Comparison of ENCODE assay signal across 1 cellular context in the genomic region with DNA sequence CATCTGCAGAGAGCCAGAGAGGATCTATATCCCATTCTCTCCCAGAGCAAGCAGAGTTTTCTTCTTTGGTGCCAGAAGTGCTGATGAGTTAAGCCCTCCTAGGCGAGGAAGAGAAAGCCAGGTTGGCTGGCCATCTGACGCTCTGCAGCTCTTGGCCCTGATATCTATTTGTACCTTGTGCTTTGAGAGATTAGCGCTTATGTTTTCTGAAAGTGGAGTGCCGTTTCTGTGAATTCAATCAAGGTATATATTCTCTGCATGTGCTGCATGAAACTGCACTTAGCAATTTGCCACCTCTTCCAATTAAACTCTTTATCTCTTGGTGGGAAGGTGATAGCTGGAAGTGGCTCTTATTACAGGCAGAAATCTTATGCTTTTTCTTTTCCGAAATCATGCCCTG.
A peak's percentile ranks its signal among the peaks of the same experiment; 100 is the strongest.
TF ChIP-seq lines count a peak whose summit lies in the region.

No MANE protein-coding gene starts in this region.

TF ChIP-seq in K562, 482 proteins besides CTCF, POLR2A, EP300 and RAD21 (continued from another document):
- TF ChIP-seq, protein P1, sequence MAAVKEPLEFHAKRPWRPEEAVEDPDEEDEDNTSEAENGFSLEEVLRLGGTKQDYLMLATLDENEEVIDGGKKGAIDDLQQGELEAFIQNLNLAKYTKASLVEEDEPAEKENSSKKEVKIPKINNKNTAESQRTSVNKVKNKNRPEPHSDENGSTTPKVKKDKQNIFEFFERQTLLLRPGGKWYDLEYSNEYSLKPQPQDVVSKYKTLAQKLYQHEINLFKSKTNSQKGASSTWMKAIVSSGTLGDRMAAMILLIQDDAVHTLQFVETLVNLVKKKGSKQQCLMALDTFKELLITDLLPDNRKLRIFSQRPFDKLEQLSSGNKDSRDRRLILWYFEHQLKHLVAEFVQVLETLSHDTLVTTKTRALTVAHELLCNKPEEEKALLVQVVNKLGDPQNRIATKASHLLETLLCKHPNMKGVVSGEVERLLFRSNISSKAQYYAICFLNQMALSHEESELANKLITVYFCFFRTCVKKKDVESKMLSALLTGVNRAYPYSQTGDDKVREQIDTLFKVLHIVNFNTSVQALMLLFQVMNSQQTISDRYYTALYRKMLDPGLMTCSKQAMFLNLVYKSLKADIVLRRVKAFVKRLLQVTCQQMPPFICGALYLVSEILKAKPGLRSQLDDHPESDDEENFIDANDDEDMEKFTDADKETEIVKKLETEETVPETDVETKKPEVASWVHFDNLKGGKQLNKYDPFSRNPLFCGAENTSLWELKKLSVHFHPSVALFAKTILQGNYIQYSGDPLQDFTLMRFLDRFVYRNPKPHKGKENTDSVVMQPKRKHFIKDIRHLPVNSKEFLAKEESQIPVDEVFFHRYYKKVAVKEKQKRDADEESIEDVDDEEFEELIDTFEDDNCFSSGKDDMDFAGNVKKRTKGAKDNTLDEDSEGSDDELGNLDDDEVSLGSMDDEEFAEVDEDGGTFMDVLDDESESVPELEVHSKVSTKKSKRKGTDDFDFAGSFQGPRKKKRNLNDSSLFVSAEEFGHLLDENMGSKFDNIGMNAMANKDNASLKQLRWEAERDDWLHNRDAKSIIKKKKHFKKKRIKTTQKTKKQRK (IDR thresholded peaks at IDR 0.05; ENCODE audit: borderline replicate concordance, low read depth, low read length) = no peak
- TF ChIP-seq ZNF232 (CRISPR knock-in tag; IDR thresholded peaks at IDR 0.05) (no peak), ATF1 (CRISPR knock-in tag; IDR thresholded peaks at IDR 0.05) (no peak), ATF1 (tag; IDR thresholded peaks at IDR 0.05) (no peak), DDX20 (tag; IDR thresholded peaks at IDR 0.05; ENCODE audit: low read depth) (no peak), ZNF133 (CRISPR knock-in tag; IDR thresholded peaks at IDR 0.05) (no peak), STAT5A (IDR thresholded peaks at IDR 0.05; ENCODE audit: borderline replicate concordance, low read length) (peak; percentile 48; the same call in 1 of the 2 replicates), KAT8 (IDR thresholded peaks at IDR 0.05; ENCODE audit: low read depth) (no peak), TEAD4 (IDR thresholded peaks at IDR 0.05; ENCODE audit: low read length) (peak; percentile 66), TEAD4 (CRISPR knock-in tag; IDR thresholded peaks at IDR 0.05; ENCODE audit: borderline replicate concordance) (no peak), ZNF780A (CRISPR knock-in tag; IDR thresholded peaks at IDR 0.05) (no peak), ARID1B (IDR thresholded peaks at IDR 0.05) (peak; percentile 57), FOXK2 (conservative IDR thresholded peaks at IDR 0.05 in 1 of 2, IDR thresholded peaks at IDR 0.05 in 1 of 2; ENCODE audit: low read depth in 2 of 2) (no peak), HDAC2 (IDR thresholded peaks at IDR 0.05) (peak; percentile 33; the same call in 1 of the 2 replicates), HDAC1 (IDR thresholded peaks at IDR 0.05) (peak in 1 of 2 experiments; percentile 72; a peak in 2 of 4 replicates), TBL1XR1 (IDR thresholded peaks at IDR 0.05; ENCODE audit: low read length in 2 of 2) (no peak), NCOA4 (IDR thresholded peaks at IDR 0.05; ENCODE audit: partially characterized antibody) (no peak), PML (IDR thresholded peaks at IDR 0.05; ENCODE audit: low read length) (0 out of 2 replicates have a peak, but pooled peaks have one; percentile 19), HEY1 (CRISPR knock-in tag; IDR thresholded peaks at IDR 0.05; ENCODE audit: borderline replicate concordance) (no peak), NCOR1 (IDR thresholded peaks at IDR 0.05) (peak; percentile 35; the same call in 1 of the 2 replicates), BHLHE40 (IDR thresholded peaks at IDR 0.05; ENCODE audit: low read length) (0 out of 2 replicates have a peak, but pooled peaks have one; percentile 17), TAL1 (IDR thresholded peaks at IDR 0.05) (peak; percentile 49), POLR2G (IDR thresholded peaks at IDR 0.05; ENCODE audit: low read depth, low read length) (no peak), MEF2D (tag; conservative IDR thresholded peaks at IDR 0.05; ENCODE audit: low read depth) (no peak), LARP7 (IDR thresholded peaks at IDR 0.05) (no peak), ZNF583 (CRISPR knock-in tag; IDR thresholded peaks at IDR 0.05) (no peak), HNRNPK (IDR thresholded peaks at IDR 0.05; ENCODE audit: low read depth, low read length, poor library complexity, severe bottlenecking) (no peak), PTRF (tag; IDR thresholded peaks at IDR 0.05) (no peak), BCL6 (CRISPR knock-in tag; IDR thresholded peaks at IDR 0.05) (no peak), MTA2 (IDR thresholded peaks at IDR 0.05; ENCODE audit: low read depth) (no peak), PTTG1 (tag; IDR thresholded peaks at IDR 0.05; ENCODE audit: low read depth) (no peak), TBP (optimal IDR thresholded peaks at IDR 0.05; ENCODE audit: low read depth, low read length) (no peak), CBFA2T3 (IDR thresholded peaks at IDR 0.05) (peak; percentile 80), TCF3 (CRISPR knock-in tag; IDR thresholded peaks at IDR 0.05) (peak; percentile 77), TSC22D4 (tag; IDR thresholded peaks at IDR 0.05) (no peak), ZNF445 (CRISPR knock-in tag; IDR thresholded peaks at IDR 0.05; ENCODE audit: low read depth) (no peak), CBFA2T2 (conservative IDR thresholded peaks at IDR 0.05) (peak; percentile 66), POLR3G (IDR thresholded peaks at IDR 0.05; ENCODE audit: extremely low read depth, insufficient read length, insufficient replicate concordance) (no peak), U2AF1 (optimal IDR thresholded peaks at IDR 0.05; ENCODE audit: low read depth, low read length) (no peak), YBX1 (IDR thresholded peaks at IDR 0.05) (no peak)
- TF ChIP-seq, protein P2, sequence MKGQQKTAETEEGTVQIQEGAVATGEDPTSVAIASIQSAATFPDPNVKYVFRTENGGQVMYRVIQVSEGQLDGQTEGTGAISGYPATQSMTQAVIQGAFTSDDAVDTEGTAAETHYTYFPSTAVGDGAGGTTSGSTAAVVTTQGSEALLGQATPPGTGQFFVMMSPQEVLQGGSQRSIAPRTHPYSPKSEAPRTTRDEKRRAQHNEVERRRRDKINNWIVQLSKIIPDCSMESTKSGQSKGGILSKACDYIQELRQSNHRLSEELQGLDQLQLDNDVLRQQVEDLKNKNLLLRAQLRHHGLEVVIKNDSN (CRISPR knock-in tag; IDR thresholded peaks at IDR 0.05) = no peak
- TF ChIP-seq, protein P3, sequence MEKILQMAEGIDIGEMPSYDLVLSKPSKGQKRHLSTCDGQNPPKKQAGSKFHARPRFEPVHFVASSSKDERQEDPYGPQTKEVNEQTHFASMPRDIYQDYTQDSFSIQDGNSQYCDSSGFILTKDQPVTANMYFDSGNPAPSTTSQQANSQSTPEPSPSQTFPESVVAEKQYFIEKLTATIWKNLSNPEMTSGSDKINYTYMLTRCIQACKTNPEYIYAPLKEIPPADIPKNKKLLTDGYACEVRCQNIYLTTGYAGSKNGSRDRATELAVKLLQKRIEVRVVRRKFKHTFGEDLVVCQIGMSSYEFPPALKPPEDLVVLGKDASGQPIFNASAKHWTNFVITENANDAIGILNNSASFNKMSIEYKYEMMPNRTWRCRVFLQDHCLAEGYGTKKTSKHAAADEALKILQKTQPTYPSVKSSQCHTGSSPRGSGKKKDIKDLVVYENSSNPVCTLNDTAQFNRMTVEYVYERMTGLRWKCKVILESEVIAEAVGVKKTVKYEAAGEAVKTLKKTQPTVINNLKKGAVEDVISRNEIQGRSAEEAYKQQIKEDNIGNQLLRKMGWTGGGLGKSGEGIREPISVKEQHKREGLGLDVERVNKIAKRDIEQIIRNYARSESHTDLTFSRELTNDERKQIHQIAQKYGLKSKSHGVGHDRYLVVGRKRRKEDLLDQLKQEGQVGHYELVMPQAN (IDR thresholded peaks at IDR 0.05; ENCODE audit: borderline replicate concordance) = no peak
- TF ChIP-seq, protein P4, sequence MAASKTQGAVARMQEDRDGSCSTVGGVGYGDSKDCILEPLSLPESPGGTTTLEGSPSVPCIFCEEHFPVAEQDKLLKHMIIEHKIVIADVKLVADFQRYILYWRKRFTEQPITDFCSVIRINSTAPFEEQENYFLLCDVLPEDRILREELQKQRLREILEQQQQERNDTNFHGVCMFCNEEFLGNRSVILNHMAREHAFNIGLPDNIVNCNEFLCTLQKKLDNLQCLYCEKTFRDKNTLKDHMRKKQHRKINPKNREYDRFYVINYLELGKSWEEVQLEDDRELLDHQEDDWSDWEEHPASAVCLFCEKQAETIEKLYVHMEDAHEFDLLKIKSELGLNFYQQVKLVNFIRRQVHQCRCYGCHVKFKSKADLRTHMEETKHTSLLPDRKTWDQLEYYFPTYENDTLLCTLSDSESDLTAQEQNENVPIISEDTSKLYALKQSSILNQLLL (CRISPR knock-in tag; IDR thresholded peaks at IDR 0.05; ENCODE audit: borderline replicate concordance) = no peak
- TF ChIP-seq, protein P5, sequence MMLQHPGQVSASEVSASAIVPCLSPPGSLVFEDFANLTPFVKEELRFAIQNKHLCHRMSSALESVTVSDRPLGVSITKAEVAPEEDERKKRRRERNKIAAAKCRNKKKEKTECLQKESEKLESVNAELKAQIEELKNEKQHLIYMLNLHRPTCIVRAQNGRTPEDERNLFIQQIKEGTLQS (IDR thresholded peaks at IDR 0.05) = no peak
- TF ChIP-seq, protein P5 (CRISPR knock-in tag; conservative IDR thresholded peaks at IDR 0.05) = no peak
- TF ChIP-seq, protein P6, sequence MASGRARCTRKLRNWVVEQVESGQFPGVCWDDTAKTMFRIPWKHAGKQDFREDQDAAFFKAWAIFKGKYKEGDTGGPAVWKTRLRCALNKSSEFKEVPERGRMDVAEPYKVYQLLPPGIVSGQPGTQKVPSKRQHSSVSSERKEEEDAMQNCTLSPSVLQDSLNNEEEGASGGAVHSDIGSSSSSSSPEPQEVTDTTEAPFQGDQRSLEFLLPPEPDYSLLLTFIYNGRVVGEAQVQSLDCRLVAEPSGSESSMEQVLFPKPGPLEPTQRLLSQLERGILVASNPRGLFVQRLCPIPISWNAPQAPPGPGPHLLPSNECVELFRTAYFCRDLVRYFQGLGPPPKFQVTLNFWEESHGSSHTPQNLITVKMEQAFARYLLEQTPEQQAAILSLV (tag; IDR thresholded peaks at IDR 0.05) = no peak
